In genomic region chr15:45048784-45049631, GRCh38 we compare ENCODE assay signal across 10 cellular contexts. TPM values are rescaled to one million over a fixed set of nuclear protein-coding genes. Genes with fewer than 3 reads are reported as not detected.
DNase-seq lines count a peak whose midpoint lies in the region; ATAC-seq, FAIRE-seq and TF ChIP-seq lines count a peak whose summit lies in the region.
"Had no signal": no experiment of that assay in that cellular context is flagged by ENCODE, and none has a peak within 500 bp of the region (broad histone marks: within the 10 kb centered on the region; RNA-seq: fewer than 3 reads in every experiment).

No MANE protein-coding gene starts in this region.

- ATAC-seq in GM18502 (IDR thresholded peaks at IDR 0.05; ENCODE audit: poor library complexity, unreplicated experiment) = peak; percentile 66
- no peak for ATAC-seq in IMR-90 (ENCODE audit: low read depth)

- no peak overlapping the region for H3K14ac ChIP-seq in IMR-90 (replicated peaks; ENCODE audit: low read depth, low read length)

- H3K27ac ChIP-seq in IMR-90 (ENCODE audit: insufficient read depth, low read length) = no peak overlapping the region
- peak overlapping the region; percentile 42 for H3K27ac ChIP-seq in brain microvascular endothelial cell
- peak overlapping the region; percentile 100 for H3K27ac ChIP-seq in neutrophil
- no peak overlapping the region for H3K27ac ChIP-seq in SK-N-SH (ENCODE audit: low read depth in 2 of 2, low read length in 1 of 2)

- H3K36me3 ChIP-seq in IMR-90 (ENCODE audit: control insufficient read depth, insufficient read depth, low read length) (peaks cover 10% of the 10 kb centered on the region), brain microvascular endothelial cell (replicated peaks) (peaks cover 2% of the 10 kb centered on the region), neutrophil (no peaks in the 10 kb centered on the region), SK-N-SH (replicated peaks in 1 of 2; ENCODE audit: control insufficient read depth in 1 of 2, insufficient read depth in 2 of 2, low read length in 1 of 2) (peaks cover 5 to 12% of the 10 kb centered on the region in 2 experiments)

- H4K5ac ChIP-seq in IMR-90 (ENCODE audit: low read depth, low read length) = no peak overlapping the region; the same call in 1 of the 2 replicates

- no TSS peak for BruUV-seq in IMR-90 (replicated peaks; lab: Mats Ljungman, UMichigan)

- in situ Hi-C loops in IMR-90 (cut with MboI; ENCODE audit: low sequenced_read_pairs) = no loop called here
- in situ Hi-C loops in brain microvascular endothelial cell (cut with HindIII; ENCODE audit: low pct_ligation_motif_present, low sequenced_read_pairs) = no loop called here

- H3K4me2 ChIP-seq in IMR-90 (ENCODE audit: low read depth, low read length) (no peak overlapping the region), SK-N-SH (no peak overlapping the region)

- TF ChIP-seq CTCF in IMR-90 (conservative IDR thresholded peaks at IDR 0.05; ENCODE audit: low read depth, low read length) (no peak), brain microvascular endothelial cell (IDR thresholded peaks at IDR 0.05; ENCODE audit: low read depth, low read length, missing control alignments) (no peak), neutrophil (IDR thresholded peaks at IDR 0.05) (no peak), SK-N-SH (IDR thresholded peaks at IDR 0.05) (no peak)

- intact Hi-C loops in IMR-90 (cut with micrococcal nuclease) = no loop called here

- no peaks in the 10 kb centered on the region for H3K9me3 ChIP-seq in IMR-90 (ENCODE audit: control insufficient read depth, insufficient read depth, low read length)
- H3K9me3 ChIP-seq in neutrophil = no peaks in the 10 kb centered on the region
- no peaks in the 10 kb centered on the region for H3K9me3 ChIP-seq in SK-N-SH

- H3K79me1 ChIP-seq in IMR-90 (ENCODE audit: low read depth in 1 of 2, low read length in 2 of 2) = no peaks in the 10 kb centered on the region

- H3F3A ChIP-seq in SK-N-SH (replicated peaks; ENCODE audit: insufficient read depth) = no peaks in the 10 kb centered on the region

- H4K8ac ChIP-seq in IMR-90 (ENCODE audit: low read depth in 2 of 2, low read length in 2 of 2) = no peak overlapping the region

- no peak for TF ChIP-seq EP300 in SK-N-SH (IDR thresholded peaks at IDR 0.05; ENCODE audit: borderline replicate concordance in 1 of 2, low read depth in 1 of 2, low read length in 1 of 2)

- no peak overlapping the region for H2BK20ac ChIP-seq in IMR-90 (ENCODE audit: low read depth, low read length)

- dilution Hi-C loops in IMR-90 (cut with HindIII; ENCODE audit: low sequenced_read_pairs, unreplicated experiment) = no loop called here

- no peak overlapping the region for H2BK120ac ChIP-seq in IMR-90 (ENCODE audit: low read depth, low read length)

- H2BK15ac ChIP-seq in IMR-90 (ENCODE audit: low read depth, low read length) = no peak overlapping the region

- H3K9ac ChIP-seq in IMR-90 (ENCODE audit: low read depth, low read length) = no peak overlapping the region
- no peak overlapping the region for H3K9ac ChIP-seq in SK-N-SH

- no peaks in the 10 kb centered on the region for H3K9me1 ChIP-seq in IMR-90 (ENCODE audit: insufficient read depth, low read length)

- H2AFZ ChIP-seq in IMR-90 (replicated peaks; ENCODE audit: low read length, poor library complexity) (no peak overlapping the region), SK-N-SH (ENCODE audit: low read depth) (no peak overlapping the region)

- H4K91ac ChIP-seq in IMR-90 (ENCODE audit: insufficient read depth, low read depth, low read length) = no peak overlapping the region

- no peaks in the 10 kb centered on the region for H3K79me2 ChIP-seq in SK-N-SH (ENCODE audit: insufficient read depth)

- no peak for TF ChIP-seq POLR2A in IMR-90 (IDR thresholded peaks at IDR 0.05; ENCODE audit: low read depth, low read length)

- no peak overlapping the region for H2AK5ac ChIP-seq in IMR-90 (ENCODE audit: low read depth, low read length)

- H3K4me1 ChIP-seq in IMR-90 (ENCODE audit: control insufficient read depth, insufficient read depth, low read length) (no peaks in the 10 kb centered on the region), neutrophil (ENCODE audit: control insufficient read depth in 1 of 2, insufficient read depth in 1 of 2, low read depth in 1 of 2, low read length in 1 of 2) (peaks cover 43 to 52% of the 10 kb centered on the region in 2 experiments), SK-N-SH (ENCODE audit: control insufficient read depth in 1 of 2, insufficient read depth in 2 of 2, low read depth in 1 of 2, low read length in 1 of 2) (no peaks in the 10 kb centered on the region)

- POLR2A ChIA-PET in IMR-90 (lab: Charles Lee; ENCODE audit: unreplicated experiment) = no interaction called here
- POLR2A ChIA-PET in SK-N-SH (lab: Yijun Ruan, JAX) = no interaction called here

- no peak overlapping the region for H3K4ac ChIP-seq in IMR-90 (ENCODE audit: low read depth, low read length)

- H4K20me1 ChIP-seq in IMR-90 (ENCODE audit: insufficient read depth, low read length) (no peaks in the 10 kb centered on the region), SK-N-SH (ENCODE audit: insufficient read depth) (no peaks in the 10 kb centered on the region)

- H2AK9ac ChIP-seq in IMR-90 (replicated peaks; ENCODE audit: low read depth, low read length, poor library complexity) = no peak overlapping the region

- no peak for FAIRE-seq in GM19239 (lab: Jason Lieb, UNC)

- no peaks in the 10 kb centered on the region for H3K9me2 ChIP-seq in SK-N-SH

- H3K18ac ChIP-seq in IMR-90 (ENCODE audit: low read depth, low read length) = no peak overlapping the region

- no peak overlapping the region for H2BK5ac ChIP-seq in IMR-90 (ENCODE audit: low read depth, low read length, poor library complexity, severe bottlenecking)

- peak; percentile 40 for DNase-seq in IMR-90
- DNase-seq in brain microvascular endothelial cell = peak; percentile 66
- no peak for DNase-seq in activated CD4-positive, alpha-beta T cell treated with anti-CD3 and anti-CD28 coated beads for 48 hours
- no peak for DNase-seq in SK-N-SH
- no peak for DNase-seq in NCI-H2081 treated with DMSO at 0.1 percent for 48 hours (lab: John Stamatoyannopoulos, UW)
- no peak for DNase-seq in GM19239 (ENCODE audit: insufficient read length, low spot score)
- DNase-seq: activated naive CD8-positive, alpha-beta T cell treated with anti-CD3 and anti-CD28 coated beads, Interleukin-2, amount 10 ng/mL, durations not matched to agents 7 days and 5 days; NCI-H1436 had no signal

- H3K56ac ChIP-seq in IMR-90 (ENCODE audit: extremely low read depth, insufficient read depth, low read length) = no peak overlapping the region

- H3K27me3 ChIP-seq in IMR-90 (ENCODE audit: control insufficient read depth, insufficient read depth, low read length) (no peaks in the 10 kb centered on the region), brain microvascular endothelial cell (replicated peaks) (no peaks in the 10 kb centered on the region), neutrophil (no peaks in the 10 kb centered on the region), SK-N-SH (ENCODE audit: insufficient read depth) (no peaks in the 10 kb centered on the region)

- CTCF ChIA-PET in IMR-90 (lab: Yijun Ruan, JAX) = no interaction called here
- CTCF ChIA-PET in SK-N-SH (lab: Yijun Ruan, JAX) = interaction anchor here (0.6 to 2.3 kb wide), 3 partner anchors 12 to 69 kb away, joined by 3 to 7 read pairs (median 4); no protein-coding TSS in a partner anchor

- no peak overlapping the region for H3K4me3 ChIP-seq in IMR-90 (ENCODE audit: insufficient read depth, low read depth, low read length)
- H3K4me3 ChIP-seq in brain microvascular endothelial cell (ENCODE audit: low read depth, low read length) = no peak overlapping the region
- peak overlapping the region; percentile 49 to 51 for H3K4me3 ChIP-seq in neutrophil (ENCODE audit: low read depth in 1 of 2, low read length in 1 of 2)
- no peak overlapping the region for H3K4me3 ChIP-seq in SK-N-SH (ENCODE audit: low read depth in 2 of 2, low read length in 1 of 2)

- WGBS in IMR-90 (ENCODE audit: extremely low coverage in 2 of 2, insufficient read length in 1 of 2), 2 experiments = 80% methylated on average over 2 of the region's 7 CpGs; no CpG with 5 or more reads in 1 of the 2 experiments
- WGBS in SK-N-SH (ENCODE audit: low lambda C conversion rate) = 93% methylated on average over 7 of the region's 7 CpGs

- no peak overlapping the region for H3K23ac ChIP-seq in IMR-90 (ENCODE audit: low read depth, low read length)

- TF ChIP-seq RAD21 in IMR-90 (IDR thresholded peaks at IDR 0.05; ENCODE audit: low read length) = no peak
- TF ChIP-seq RAD21 in SK-N-SH (IDR thresholded peaks at IDR 0.05; ENCODE audit: low read length) = no peak

TF ChIP-seq in IMR-90, 13 proteins besides CTCF, POLR2A, EP300 and RAD21 (continues in another document):
- no peak for TF ChIP-seq MAZ (IDR thresholded peaks at IDR 0.05; ENCODE audit: borderline replicate concordance, low read depth, low read length)
- no peak for TF ChIP-seq RCOR1 (IDR thresholded peaks at IDR 0.05; ENCODE audit: insufficient replicate concordance, low read length)
- no peak for TF ChIP-seq NFE2L2 (IDR thresholded peaks at IDR 0.05; ENCODE audit: low read depth, low read length)

TF ChIP-seq in SK-N-SH, 30 proteins besides CTCF, POLR2A, EP300 and RAD21 (continues in another document):
- TF ChIP-seq MAX (IDR thresholded peaks at IDR 0.05; ENCODE audit: low read depth) (no peak), RXRA (IDR thresholded peaks at IDR 0.05; ENCODE audit: borderline replicate concordance, low read depth) (no peak), GATA2 (CRISPR knock-in tag; IDR thresholded peaks at IDR 0.05) (no peak), TAF1 (IDR thresholded peaks at IDR 0.05; ENCODE audit: borderline replicate concordance, low read depth, low read length) (no peak), GABPA (IDR thresholded peaks at IDR 0.05; ENCODE audit: low read depth) (no peak), NFIC (IDR thresholded peaks at IDR 0.05; ENCODE audit: borderline replicate concordance) (no peak)

RNA-seq across cellular contexts. Expression of gene SORD, which starts 26.0 kb away (rescaled TPM):
- total RNA-seq in IMR-90 (2012; rRNA removed) = 21.9 and 34.2 TPM in 2 replicates
- polyA plus RNA-seq in IMR-90 (2012; rRNA removed) (27.6 and 30.8 TPM in 2 replicates), SK-N-SH (2012; rRNA removed) (35.1 and 40.8 TPM in 2 replicates)
- polyA plus RNA-seq in IMR-90 (2012; cell fraction: cytosol; rRNA removed) = 19.2 and 27.1 TPM in 2 replicates
- polyA plus RNA-seq in IMR-90 (2012; cell fraction: nucleus; rRNA removed; ENCODE audit: low replicate concordance) = 38.1 and 57.6 TPM in 2 replicates
- polyA plus RNA-seq in SK-N-SH (2012; cell fraction: cytosol; rRNA removed) = 24.6 and 29.7 TPM in 2 replicates
- 56.5 and 58.9 TPM in 2 replicates for polyA plus RNA-seq in SK-N-SH (2012; cell fraction: nucleus; rRNA removed)

Comparison
In these comparisons a context has a peak if more than half of its experiments do, and no peak if none do; other contexts are left out.
1. DNase-seq: peak in IMR-90 (single experiment) and brain microvascular endothelial cell (single experiment); none in activated CD4-positive, alpha-beta T cell treated with anti-CD3 and anti-CD28 coated beads for 48 hours (single experiment), SK-N-SH (single experiment), NCI-H2081 treated with DMSO at 0.1 percent for 48 hours (single experiment) and GM19239 (single experiment).
2. H3K27ac ChIP-seq: peak in brain microvascular endothelial cell (single experiment) and neutrophil (single experiment); none in IMR-90 (single experiment) and SK-N-SH (0 of 2).
3. H3K4me3 ChIP-seq: peak in neutrophil (2 of 2); none in IMR-90 (single experiment), brain microvascular endothelial cell (single experiment) and SK-N-SH (0 of 2).